Comparison of ENCODE assay signal across 1 cellular context in the genomic region with DNA sequence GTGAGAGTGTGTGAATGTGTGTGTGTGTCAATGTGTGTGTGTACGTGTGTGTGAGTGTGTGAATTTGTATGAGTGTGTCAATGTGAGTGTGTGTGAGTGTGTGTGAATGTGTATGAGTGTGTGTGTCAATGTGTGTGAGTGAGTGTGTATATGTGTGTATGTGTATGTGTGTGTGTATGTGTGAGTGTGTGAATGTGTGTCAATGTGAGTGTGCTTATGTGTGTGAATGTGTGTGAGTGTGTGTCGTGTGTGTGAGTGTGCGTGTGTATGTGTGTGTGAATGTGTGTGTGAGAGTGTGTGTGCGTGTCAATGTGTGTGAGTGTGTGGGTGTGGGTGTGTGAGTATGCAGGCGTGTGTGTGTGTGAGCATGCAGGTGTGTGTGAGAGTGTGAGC.
TF ChIP-seq lines count a peak whose summit lies in the region.

No MANE protein-coding gene starts in this region.

TF ChIP-seq in HEK293, 187 proteins besides CTCF, POLR2A, EP300 and RAD21 (continued from another document):
- TF ChIP-seq, protein P1, sequence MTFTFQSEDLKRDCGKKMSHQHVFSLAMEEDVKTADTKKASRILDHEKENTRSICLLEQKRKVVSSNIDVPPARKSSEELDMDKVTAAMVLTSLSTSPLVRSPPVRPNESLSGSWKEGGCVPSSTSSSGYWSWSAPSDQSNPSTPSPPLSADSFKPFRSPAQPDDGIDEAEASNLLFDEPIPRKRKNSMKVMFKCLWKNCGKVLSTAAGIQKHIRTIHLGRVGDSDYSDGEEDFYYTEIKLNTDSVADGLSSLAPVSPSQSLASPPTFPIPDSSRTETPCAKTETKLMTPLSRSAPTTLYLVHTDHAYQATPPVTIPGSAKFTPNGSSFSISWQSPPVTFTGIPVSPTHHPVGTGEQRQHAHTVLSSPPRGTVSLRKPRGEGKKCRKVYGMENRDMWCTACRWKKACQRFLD (tag by site-specific recombination; IDR thresholded peaks at IDR 0.05), result no peak
- no peak for TF ChIP-seq HOXC10 (CRISPR knock-in tag; IDR thresholded peaks at IDR 0.05)
- TF ChIP-seq SETDB1 (IDR thresholded peaks at IDR 0.05; ENCODE audit: insufficient read length, low read length), result no peak
- no peak for TF ChIP-seq ZSCAN30 (tag by site-specific recombination; IDR thresholded peaks at IDR 0.05)
- TF ChIP-seq ZNF311 (tag by site-specific recombination; IDR thresholded peaks at IDR 0.05; ENCODE audit: borderline replicate concordance), result 0 out of 2 replicates have a peak, but pooled peaks have one; percentile 54
- no peak for TF ChIP-seq ZNF792 (tag by site-specific recombination; IDR thresholded peaks at IDR 0.05)
